ENCODE assay signal across 1 cellular context in the genomic region with DNA sequence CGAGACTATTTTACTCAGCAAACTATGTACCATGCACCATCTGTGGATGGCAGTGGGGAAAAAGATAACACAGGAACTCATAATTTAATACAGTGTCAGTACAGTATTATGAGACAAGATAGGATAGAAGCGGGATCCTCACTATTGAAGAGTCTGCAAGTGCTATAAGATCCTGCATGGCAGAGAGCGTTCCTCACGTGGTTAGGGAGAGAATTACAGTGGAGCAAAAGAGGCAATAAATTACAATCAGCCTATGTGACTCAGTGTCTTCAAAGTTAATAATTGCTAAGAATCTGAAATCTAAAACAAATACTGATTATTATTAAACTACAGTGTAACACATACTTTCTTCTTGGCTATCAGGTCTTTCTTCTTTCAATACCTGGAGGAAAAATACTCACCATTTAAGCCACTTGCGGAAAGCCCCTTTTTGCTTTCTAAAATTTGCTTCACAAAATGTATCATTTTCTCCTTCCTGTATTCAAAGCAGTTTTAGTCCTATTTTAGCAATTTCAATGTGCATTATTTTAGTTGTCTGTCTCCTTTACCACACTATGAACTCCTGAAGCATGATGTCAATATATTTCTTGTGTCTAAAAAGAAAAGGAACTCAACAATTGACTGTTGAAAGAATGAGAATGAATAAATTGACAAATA.
TF ChIP-seq lines count a peak whose summit lies in the region.

No MANE protein-coding gene starts in this region.

TF ChIP-seq in WTC11, 78 proteins besides CTCF, POLR2A, EP300 and RAD21 (continued from another document):
- TF ChIP-seq, protein P1, sequence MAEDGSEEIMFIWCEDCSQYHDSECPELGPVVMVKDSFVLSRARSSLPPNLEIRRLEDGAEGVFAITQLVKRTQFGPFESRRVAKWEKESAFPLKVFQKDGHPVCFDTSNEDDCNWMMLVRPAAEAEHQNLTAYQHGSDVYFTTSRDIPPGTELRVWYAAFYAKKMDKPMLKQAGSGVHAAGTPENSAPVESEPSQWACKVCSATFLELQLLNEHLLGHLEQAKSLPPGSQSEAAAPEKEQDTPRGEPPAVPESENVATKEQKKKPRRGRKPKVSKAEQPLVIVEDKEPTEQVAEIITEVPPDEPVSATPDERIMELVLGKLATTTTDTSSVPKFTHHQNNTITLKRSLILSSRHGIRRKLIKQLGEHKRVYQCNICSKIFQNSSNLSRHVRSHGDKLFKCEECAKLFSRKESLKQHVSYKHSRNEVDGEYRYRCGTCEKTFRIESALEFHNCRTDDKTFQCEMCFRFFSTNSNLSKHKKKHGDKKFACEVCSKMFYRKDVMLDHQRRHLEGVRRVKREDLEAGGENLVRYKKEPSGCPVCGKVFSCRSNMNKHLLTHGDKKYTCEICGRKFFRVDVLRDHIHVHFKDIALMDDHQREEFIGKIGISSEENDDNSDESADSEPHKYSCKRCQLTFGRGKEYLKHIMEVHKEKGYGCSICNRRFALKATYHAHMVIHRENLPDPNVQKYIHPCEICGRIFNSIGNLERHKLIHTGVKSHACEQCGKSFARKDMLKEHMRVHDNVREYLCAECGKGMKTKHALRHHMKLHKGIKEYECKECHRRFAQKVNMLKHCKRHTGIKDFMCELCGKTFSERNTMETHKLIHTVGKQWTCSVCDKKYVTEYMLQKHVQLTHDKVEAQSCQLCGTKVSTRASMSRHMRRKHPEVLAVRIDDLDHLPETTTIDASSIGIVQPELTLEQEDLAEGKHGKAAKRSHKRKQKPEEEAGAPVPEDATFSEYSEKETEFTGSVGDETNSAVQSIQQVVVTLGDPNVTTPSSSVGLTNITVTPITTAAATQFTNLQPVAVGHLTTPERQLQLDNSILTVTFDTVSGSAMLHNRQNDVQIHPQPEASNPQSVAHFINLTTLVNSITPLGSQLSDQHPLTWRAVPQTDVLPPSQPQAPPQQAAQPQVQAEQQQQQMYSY (CRISPR knock-in tag; IDR thresholded peaks at IDR 0.05) = no peak
- TF ChIP-seq ZNF138 (CRISPR knock-in tag; conservative IDR thresholded peaks at IDR 0.05) = no peak
